33 cellular contexts compared by ENCODE assay signal in the genomic region with DNA sequence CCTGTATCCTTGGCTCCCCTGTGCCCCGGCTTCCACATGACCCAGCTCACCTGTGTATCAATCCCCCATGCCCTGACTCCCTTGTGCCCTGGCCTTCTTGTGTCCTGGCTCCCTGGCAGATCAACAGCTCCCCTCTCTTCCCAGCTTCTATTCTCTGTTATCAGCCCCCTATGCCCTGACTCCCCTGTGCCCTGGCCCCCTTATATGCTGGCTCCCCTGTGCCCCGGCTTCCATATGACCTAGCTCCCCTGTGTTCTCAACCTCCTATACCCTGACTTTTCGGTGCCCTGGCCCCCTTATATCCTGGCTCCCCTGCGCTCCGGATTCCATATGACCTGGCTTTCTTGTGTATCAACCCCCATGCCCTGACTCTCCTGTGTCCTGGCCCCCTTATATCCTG.
"Had no signal": no experiment of that assay in that cellular context is flagged by ENCODE, and none has a peak within 500 bp of the region (broad histone marks: within the 10 kb centered on the region; RNA-seq: fewer than 3 reads in every experiment).

No MANE protein-coding gene starts in this region.

- FAIRE-seq: astrocyte, TTC549 had no signal

- H3K4me3 ChIP-seq: adrenal gland, body of pancreas, breast epithelium, SJCRH30 had no signal

- H3K9me3 ChIP-seq: adrenal gland, body of pancreas, SJCRH30 had no signal

- H3K27ac Mint-ChIP-seq: activated B cell treated with CpG ODN at 0.5 μM for 24 hours; activated CD4-positive, alpha-beta memory T cell treated with anti-CD3 and anti-CD28 coated beads for 36 hours; activated naive CD4-positive, alpha-beta T cell treated with anti-CD3 and anti-CD28 coated beads, Interleukin-2, amount 50 U/mL, for 24 hours; activated T-helper 1 cell treated with anti-CD3 and anti-CD28 coated beads, Interleukin-12 subunit alpha, Interleukin-12 subunit beta, Interleukin-2, Interleukin-4 antibody, amounts not matched to agents 30 ng/mL and 10 ng/mL and 1 ng/mL, durations not matched to agents 14 hours and 24 hours and 36 hours; T-helper 1 cell treated with Interleukin-12 subunit alpha and Interleukin-12 subunit beta and Interleukin-4 antibody, amounts not matched to agents 30 μg/mL and 1 μg/mL, for 36 hours; T-helper 2 cell treated with Interferon-gamma antibody and Interleukin-4, amounts not matched to agents 5 μg/mL and 100 μg/mL, for 36 hours had no signal

- H3K4me2 ChIP-seq: SK-N-SH had no signal

- H3K4me1 ChIP-seq: adrenal gland, body of pancreas, breast epithelium, SJCRH30 had no signal

- H3K36me3 ChIP-seq: adrenal gland, breast epithelium, SJCRH30 had no signal

- H3K4me1 Mint-ChIP-seq: activated B cell treated with CpG ODN at 0.5 μM for 24 hours; activated naive CD4-positive, alpha-beta T cell treated with anti-CD3 and anti-CD28 coated beads, Interleukin-2, amount 50 U/mL, for 24 hours had no signal

- H3K9ac ChIP-seq: SK-N-SH had no signal

- H3K27ac ChIP-seq: adrenal gland, body of pancreas, breast epithelium, SJCRH30 had no signal

- H3K36me3 Mint-ChIP-seq: activated CD4-positive, alpha-beta memory T cell treated with anti-CD3 and anti-CD28 coated beads for 36 hours had no signal

- H3K27me3 ChIP-seq: adrenal gland, body of pancreas, breast epithelium, SJCRH30 had no signal

- H3K9me3 Mint-ChIP-seq: activated CD4-positive, alpha-beta memory T cell treated with anti-CD3 and anti-CD28 coated beads for 36 hours; activated T-helper 1 cell treated with anti-CD3 and anti-CD28 coated beads, Interleukin-12 subunit alpha, Interleukin-12 subunit beta, Interleukin-2, Interleukin-4 antibody, amounts not matched to agents 30 ng/mL and 10 ng/mL and 1 ng/mL, durations not matched to agents 14 hours and 24 hours and 36 hours; T-helper 1 cell treated with Interleukin-12 subunit alpha and Interleukin-12 subunit beta and Interleukin-4 antibody, amounts not matched to agents 30 μg/mL and 1 μg/mL, for 36 hours; T-helper 2 cell treated with Interferon-gamma antibody and Interleukin-4, amounts not matched to agents 5 μg/mL and 100 μg/mL, for 36 hours had no signal

- ATAC-seq: activated T-cell treated with anti-CD3 and anti-CD28 coated beads, Interleukin-2, amount 50 U/mL, for 4 hours; body of pancreas; Panc1 had no signal

- H3K4me3 Mint-ChIP-seq: activated B cell treated with CpG ODN at 0.5 μM for 24 hours; activated CD4-positive, alpha-beta memory T cell treated with anti-CD3 and anti-CD28 coated beads for 36 hours; activated naive CD4-positive, alpha-beta T cell treated with anti-CD3 and anti-CD28 coated beads, Interleukin-2, amount 50 U/mL, for 24 hours; activated T-cell treated with anti-CD3 and anti-CD28 coated beads, Interleukin-2, amount 50 U/mL, for 4 hours; activated T-helper 1 cell treated with anti-CD3 and anti-CD28 coated beads, Interleukin-12 subunit alpha, Interleukin-12 subunit beta, Interleukin-2, Interleukin-4 antibody, amounts not matched to agents 30 ng/mL and 10 ng/mL and 1 ng/mL, durations not matched to agents 14 hours and 24 hours and 36 hours; T-helper 1 cell treated with Interleukin-12 subunit alpha and Interleukin-12 subunit beta and Interleukin-4 antibody, amounts not matched to agents 30 μg/mL and 1 μg/mL, for 36 hours; T-helper 2 cell treated with Interferon-gamma antibody and Interleukin-4, amounts not matched to agents 5 μg/mL and 100 μg/mL, for 36 hours had no signal

- DNase-seq: activated B cell treated with CpG ODN at 0.5 μM for 24 hours; activated CD4-positive, alpha-beta memory T cell treated with anti-CD3 and anti-CD28 coated beads for 36 hours; activated CD4-positive, alpha-beta T cell treated with anti-CD3 and anti-CD28 coated beads for 4 hours; activated CD4-positive, alpha-beta T cell treated with anti-CD3 and anti-CD28 coated beads, Interleukin-2, amount 50 U/mL, for 1 hour; activated CD4-positive, CD25-positive, alpha-beta regulatory T cell treated with anti-CD3 and anti-CD28 coated beads, Interleukin-2, amount 50 U/mL, for 72 hours; activated CD8-positive, alpha-beta memory T cell treated with anti-CD3 and anti-CD28 coated beads, Interleukin-2, amount 50 U/mL, for 4 hours; activated naive CD4-positive, alpha-beta T cell treated with Interleukin-2 at 50 U/mL for 16 hours; activated T-cell treated with anti-CD3 and anti-CD28 coated beads for 4 hours; activated T-cell treated with anti-CD3 and anti-CD28 coated beads, Interleukin-2, amount 50 U/mL, for 4 hours; adrenal gland; body of pancreas; caudate nucleus; cerebellar nuclear complex; Kasumi-1; MM.1S; MV-4-11; NCI-H1092; NCI-H1436 treated with DMSO at 0.1 percent for 48 hours; NCI-H1694 treated with DMSO at 0.1 percent for 48 hours; NCI-H2029; NCI-H345; NCI-H524 treated with DMSO at 0.1 percent for 48 hours; SHP77; SJCRH30; SK-N-SH had no signal
